Comparison of ENCODE assay signal across 8 cellular contexts in genomic region chr19:13155472-13156284, GRCh38. TPM values are rescaled to one million over a fixed set of nuclear protein-coding genes. Genes with fewer than 3 reads are reported as not detected.
DNase-seq lines count a peak whose midpoint lies in the region; ATAC-seq and TF ChIP-seq lines count a peak whose summit lies in the region.

No MANE protein-coding gene starts in this region.

- H3K27me3 ChIP-seq in SU-DHL-6 (ENCODE audit: low read length) (no peaks in the 10 kb centered on the region), left ventricle myocardium inferior (ENCODE audit: low read depth) (no peaks in the 10 kb centered on the region), rectal smooth muscle tissue (ENCODE audit: control insufficient read depth, insufficient read depth, low read length) (no peaks in the 10 kb centered on the region)

- peaks cover 37% of the 10 kb centered on the region for H3F3A ChIP-seq in SU-DHL-6 (ENCODE audit: insufficient read depth)

- no peaks in the 10 kb centered on the region; the same call in 1 of the 2 replicates for H4K20me1 ChIP-seq in SU-DHL-6 (ENCODE audit: low read depth, low read length)

- H2AFZ ChIP-seq in SU-DHL-6 (ENCODE audit: low read depth, low read length, severe bottlenecking), result no peak overlapping the region

- no peaks in the 10 kb centered on the region; the same call in 1 of the 2 replicates for H3K36me3 ChIP-seq in SU-DHL-6 (ENCODE audit: low read length)
- H3K36me3 ChIP-seq in left ventricle myocardium inferior, result peaks cover 7% of the 10 kb centered on the region
- no peaks in the 10 kb centered on the region for H3K36me3 ChIP-seq in rectal smooth muscle tissue (ENCODE audit: control insufficient read depth, insufficient read depth, low read length)

- intact Hi-C loops in left ventricle myocardium inferior (cut with micrococcal nuclease), result no loop called here

- H3K9ac ChIP-seq in SU-DHL-6 (ENCODE audit: low read length) (peak overlapping the region; percentile 91), rectal smooth muscle tissue (ENCODE audit: low read length) (peak overlapping the region; percentile 38)

- peak overlapping the region; percentile 73 for H3K4me3 ChIP-seq in SU-DHL-6 (ENCODE audit: insufficient read depth, low read length, poor library complexity, severe bottlenecking)
- peak overlapping the region; percentile 91 for H3K4me3 ChIP-seq in left ventricle myocardium inferior
- H3K4me3 ChIP-seq in rectal smooth muscle tissue (ENCODE audit: low read length), result peak overlapping the region; percentile 99

- H3K9me3 ChIP-seq in SU-DHL-6 (ENCODE audit: insufficient read depth, low read length) (no peaks in the 10 kb centered on the region), left ventricle myocardium inferior (replicated peaks) (no peaks in the 10 kb centered on the region)

- DNase-seq in Daoy (ENCODE audit: low read depth), result peak; percentile 85
- DNase-seq in HuH-7 (ENCODE audit: low spot score), result peak; percentile 82
- DNase-seq in amniotic epithelial cell (ENCODE audit: low read depth), result peak; percentile 85
- DNase-seq in left ventricle myocardium inferior, result peak; percentile 86

- no peaks in the 10 kb centered on the region for H3K9me2 ChIP-seq in SU-DHL-6 (replicated peaks; ENCODE audit: insufficient read depth, low read length)

- peaks cover 13% of the 10 kb centered on the region for H3K79me2 ChIP-seq in SU-DHL-6 (ENCODE audit: insufficient read depth, low read length)

- H3K4me1 ChIP-seq in left ventricle myocardium inferior, result peaks cover 55% of the 10 kb centered on the region
- H3K4me1 ChIP-seq in rectal smooth muscle tissue (ENCODE audit: control insufficient read depth, insufficient read depth, low read length), result peaks cover 9% of the 10 kb centered on the region

- peak overlapping the region; percentile 82 for H3K4me2 ChIP-seq in SU-DHL-6 (ENCODE audit: low read depth, low read length, poor library complexity, severe bottlenecking)

- no peak for TF ChIP-seq CTCF in SU-DHL-6 (IDR thresholded peaks at IDR 0.05; ENCODE audit: insufficient read depth, low read length, poor library complexity, severe bottlenecking)
- TF ChIP-seq CTCF in left ventricle myocardium inferior (IDR thresholded peaks at IDR 0.05; ENCODE audit: borderline replicate concordance), result no peak

- ATAC-seq in GM18498 (IDR thresholded peaks at IDR 0.05; ENCODE audit: unreplicated experiment), result no peak
- no peak for ATAC-seq in GM19023 (IDR thresholded peaks at IDR 0.05; ENCODE audit: unreplicated experiment)

- peak overlapping the region; percentile 90 for H3K27ac ChIP-seq in SU-DHL-6 (ENCODE audit: low read depth, low read length)
- H3K27ac ChIP-seq in left ventricle myocardium inferior (replicated peaks), result peak overlapping the region; percentile 99
- H3K27ac ChIP-seq in rectal smooth muscle tissue (ENCODE audit: low read depth, low read length), result peak overlapping the region; percentile 99

RNA-seq across cellular contexts. Expression of gene IER2, which starts 5.5 kb away (rescaled TPM):
- 23.7 and 27.3 TPM in 2 replicates for total RNA-seq in Daoy (2014; rRNA removed; shearing (Covaris generic))
- total RNA-seq in left ventricle myocardium inferior, result 17.3 TPM

RNA-seq across cellular contexts. Expression of gene STX10, which starts 5.5 kb away (rescaled TPM):
- total RNA-seq in Daoy (2014; rRNA removed; shearing (Covaris generic)), result 88.8 and 89.8 TPM in 2 replicates
- 39.2 TPM for total RNA-seq in left ventricle myocardium inferior

RNA-seq across cellular contexts. Expression of gene NACC1, which starts 37.6 kb away (rescaled TPM):
- total RNA-seq in Daoy (2014; rRNA removed; shearing (Covaris generic)), result 50.6 and 51.2 TPM in 2 replicates
- 35.4 TPM for total RNA-seq in left ventricle myocardium inferior

RNA-seq across cellular contexts. Expression of gene TRMT1, which starts 39.1 kb away (rescaled TPM):
- 61.6 and 67.5 TPM in 2 replicates for total RNA-seq in Daoy (2014; rRNA removed; shearing (Covaris generic))
- total RNA-seq in left ventricle myocardium inferior, result 19.6 TPM

RNA-seq across cellular contexts. Expression of gene LYL1, which starts 53.0 kb away (rescaled TPM):
- 0.24 and 0.34 TPM in 2 replicates for total RNA-seq in Daoy (2014; rRNA removed; shearing (Covaris generic))
- 6.3 TPM for total RNA-seq in left ventricle myocardium inferior
